In genomic region chr3:115658032-115658336, GRCh38 we compare ENCODE assay signal across 8 cellular contexts. TPM values are rescaled to one million over a fixed set of nuclear protein-coding genes. Genes with fewer than 3 reads are reported as not detected.
DNase-seq lines count a peak whose midpoint lies in the region; ATAC-seq and TF ChIP-seq lines count a peak whose summit lies in the region.

No MANE protein-coding gene starts in this region.

- H2AFZ ChIP-seq in trophoblast cell (ENCODE audit: insufficient read depth, low read length, poor library complexity) = peak overlapping the region; percentile 1

- DNase-seq in GM06990 (ENCODE audit: extremely low read depth, insufficient read length) = no peak
- no peak for DNase-seq in Panc1 (ENCODE audit: low read depth, low spot score)
- DNase-seq in trophoblast cell = no peak
- no peak for DNase-seq in hippocampal formation (lab: John Stamatoyannopoulos, UW)
- no peak for DNase-seq in NCI-H748 (lab: John Stamatoyannopoulos, UW; ENCODE audit: unreplicated experiment)
- no peak for DNase-seq in NCI-H1417 treated with DMSO at 0.1 percent for 48 hours (lab: John Stamatoyannopoulos, UW)

- BruUV-seq in Panc1 (replicated peaks; lab: Mats Ljungman, UMichigan) = no TSS peak

- H4K8ac ChIP-seq in trophoblast cell (ENCODE audit: low read depth, low read length) = peak overlapping the region; percentile 93

- no peak overlapping the region for H2AK5ac ChIP-seq in trophoblast cell (ENCODE audit: low read length)

- peak overlapping the region; percentile 88 for H4K91ac ChIP-seq in trophoblast cell (ENCODE audit: low read depth, low read length)

- H3K79me1 ChIP-seq in trophoblast cell (ENCODE audit: low read length) = peaks cover 10% of the 10 kb centered on the region

- in situ Hi-C loops in Panc1 (cut with HindIII; ENCODE audit: low pct_unique_long_range_greater_than_20kb, low sequenced_read_pairs) = no loop called here

- H2BK120ac ChIP-seq in trophoblast cell (ENCODE audit: insufficient read depth, low read length, poor library complexity) = peak overlapping the region; percentile 3

- CTCF ChIA-PET in Panc1 (lab: Charles Lee) = no interaction called here

- no peak overlapping the region for H2BK12ac ChIP-seq in trophoblast cell (ENCODE audit: low read length)

- H3K23ac ChIP-seq in trophoblast cell (ENCODE audit: low read length) = peak overlapping the region; percentile 80

- peak overlapping the region; percentile 11 for H3K4ac ChIP-seq in trophoblast cell (ENCODE audit: low read depth, low read length)

- H3K4me2 ChIP-seq in trophoblast cell (ENCODE audit: low read length) = peak overlapping the region; percentile 71

- POLR2A ChIA-PET in Panc1 (lab: Charles Lee) = no interaction called here

- H3K36me3 ChIP-seq in GM06990 (ENCODE audit: control insufficient read depth, insufficient read depth, low read length) = no peaks in the 10 kb centered on the region
- H3K36me3 ChIP-seq in Panc1 (ENCODE audit: control insufficient read depth, insufficient read depth, low read length) = no peaks in the 10 kb centered on the region
- no peaks in the 10 kb centered on the region for H3K36me3 ChIP-seq in esophagus (ENCODE audit: control insufficient read depth in 2 of 2, insufficient read depth in 2 of 2, low read length in 1 of 2)
- H3K36me3 ChIP-seq in trophoblast cell (ENCODE audit: control insufficient read depth in 1 of 2, insufficient read depth in 2 of 2, low read length in 2 of 2) = no peaks in the 10 kb centered on the region

- peak overlapping the region; percentile 5 for H4K12ac ChIP-seq in trophoblast cell (ENCODE audit: low read depth, low read length)

- H3K27me3 ChIP-seq in GM06990 (replicated peaks; ENCODE audit: control insufficient read depth, insufficient read depth, low read length) (no peaks in the 10 kb centered on the region), Panc1 (ENCODE audit: control insufficient read depth, insufficient read depth, low read length) (peaks cover 6% of the 10 kb centered on the region), esophagus (ENCODE audit: control insufficient read depth in 1 of 2, insufficient read depth in 2 of 2, low read length in 2 of 2) (no peaks in the 10 kb centered on the region), trophoblast cell (ENCODE audit: insufficient read depth, low read length) (no peaks in the 10 kb centered on the region)

- H3K9me3 ChIP-seq in Panc1 (ENCODE audit: control insufficient read depth, insufficient read depth, low read depth, low read length) (no peaks in the 10 kb centered on the region), esophagus (ENCODE audit: control insufficient read depth in 2 of 2, insufficient read depth in 1 of 2, low read depth in 1 of 2, low read length in 1 of 2) (no peaks in the 10 kb centered on the region), trophoblast cell (ENCODE audit: insufficient read depth, low read depth, low read length) (no peaks in the 10 kb centered on the region)

- intact Hi-C loops in Panc1 (cut with micrococcal nuclease; ENCODE audit: unreplicated experiment) = no loop called here

- H3K79me2 ChIP-seq in trophoblast cell (ENCODE audit: control insufficient read depth, insufficient read depth, low read length, poor library complexity) = peaks cover 4% of the 10 kb centered on the region

- TF ChIP-seq CTCF in GM06990 (IDR thresholded peaks at IDR 0.05; ENCODE audit: insufficient read depth, low read length, poor library complexity, severe bottlenecking) = no peak
- TF ChIP-seq CTCF in Panc1 (IDR thresholded peaks at IDR 0.05) = no peak

- H3K9ac ChIP-seq in trophoblast cell (ENCODE audit: low read length) = peak overlapping the region; percentile 84

- H3K18ac ChIP-seq in trophoblast cell (ENCODE audit: low read length) = no peak overlapping the region

- H2BK5ac ChIP-seq in trophoblast cell (ENCODE audit: low read depth, low read length, poor library complexity) = peak overlapping the region; percentile 55

- peak overlapping the region; percentile 76 for H3K4me3 ChIP-seq in GM06990 (replicated peaks; ENCODE audit: low read depth, low read length)
- H3K4me3 ChIP-seq in Panc1 (ENCODE audit: low read depth in 2 of 2, low read length in 2 of 2) = peak overlapping the region; percentile 68 to 77
- peak overlapping the region; percentile 63 to 72 for H3K4me3 ChIP-seq in esophagus (ENCODE audit: low read depth in 1 of 2, low read length in 2 of 2)
- peak overlapping the region; percentile 62 for H3K4me3 ChIP-seq in trophoblast cell (ENCODE audit: low read depth, low read length)

- ATAC-seq in Panc1 (no peak), GM19351 (IDR thresholded peaks at IDR 0.05; ENCODE audit: unreplicated experiment) (no peak)

- H3K4me1 ChIP-seq in Panc1 (ENCODE audit: control insufficient read depth, insufficient read depth, low read length) = peaks cover 4% of the 10 kb centered on the region; the same call in 1 of the 2 replicates
- H3K4me1 ChIP-seq in esophagus (ENCODE audit: control insufficient read depth in 2 of 2, insufficient read depth in 2 of 2, low read length in 1 of 2) = no peaks in the 10 kb centered on the region
- peaks cover 3 to 5% of the 10 kb centered on the region in 2 experiments for H3K4me1 ChIP-seq in trophoblast cell (ENCODE audit: control insufficient read depth in 1 of 2, insufficient read depth in 2 of 2, low read length in 2 of 2)

- 6 to 9% methylated on average over 3 of the region's 3 CpGs for WGBS in esophagus, 2 donors
- no CpG with 5 or more reads among the region's 3 CpGs for WGBS in trophoblast cell (ENCODE audit: extremely low coverage, insufficient coverage, insufficient read length)

- peak overlapping the region; percentile 47 for H3K14ac ChIP-seq in trophoblast cell (ENCODE audit: low read length)

- H3K27ac ChIP-seq in Panc1 (ENCODE audit: low read length) = peak overlapping the region; percentile 66
- peak overlapping the region; percentile 88 for H3K27ac ChIP-seq in esophagus (ENCODE audit: low read depth in 2 of 2, low read length in 1 of 2)
- peak overlapping the region; percentile 94 for H3K27ac ChIP-seq in trophoblast cell (ENCODE audit: low read depth, low read length)

RNA-seq across cellular contexts. Expression of gene GAP43, which starts 34.7 kb away (rescaled TPM):
- not detected for total RNA-seq in Panc1 (2021; ENCODE audit: unreplicated experiment)
- not detected for polyA plus RNA-seq in Panc1 (2012; ENCODE audit: insufficient read length)
- polyA plus RNA-seq in esophagus = under 1 TPM; 0.08 TPM
- 0.94 and 1.3 TPM in 2 replicates for polyA plus RNA-seq in trophoblast cell (2013)
